In genomic region chr13:53090507-53090906, GRCh38 we compare ENCODE assay signal across 32 cellular contexts.
"Had no signal": no experiment of that assay in that cellular context is flagged by ENCODE, and none has a peak within 500 bp of the region (broad histone marks: within the 10 kb centered on the region; RNA-seq: fewer than 3 reads in every experiment).

No MANE protein-coding gene starts in this region.

- H3K4me1 ChIP-seq: ascending aorta, breast epithelium had no signal

- DNase-seq: activated CD4-positive, alpha-beta memory T cell treated with anti-CD3 and anti-CD28 coated beads, Interleukin-2, amount 10 ng/mL, durations not matched to agents 7 days and 5 days; activated CD4-positive, alpha-beta T cell treated with anti-CD3 and anti-CD28 coated beads for 1 hour; activated CD4-positive, alpha-beta T cell treated with anti-CD3 and anti-CD28 coated beads for 36 hours; activated CD4-positive, alpha-beta T cell treated with anti-CD3 and anti-CD28 coated beads for 48 hours; activated CD4-positive, alpha-beta T cell treated with anti-CD3 and anti-CD28 coated beads, Interleukin-2, amount 50 U/mL, for 48 hours; activated CD4-positive, CD25-positive, alpha-beta regulatory T cell; activated CD8-positive, alpha-beta memory T cell treated with anti-CD3 and anti-CD28 coated beads for 24 hours; activated CD8-positive, alpha-beta memory T cell treated with anti-CD3 and anti-CD28 coated beads, Interleukin-2, amount 10 ng/mL, durations not matched to agents 7 days and 5 days; activated CD8-positive, alpha-beta memory T cell treated with anti-CD3 and anti-CD28 coated beads, Interleukin-2, amount 50 U/mL, for 48 hours; activated CD8-positive, alpha-beta T cell treated with anti-CD3 and anti-CD28 coated beads, Interleukin-2, amount 10 ng/mL, durations not matched to agents 7 days and 5 days; activated effector memory CD4-positive, alpha-beta T cell treated with Interleukin-2 at 50 U/mL for 16 hours; activated gamma-delta T cell; activated naive CD4-positive, alpha-beta T cell treated with anti-CD3 and anti-CD28 coated beads, Interleukin-2, amount 10 ng/mL, durations not matched to agents 7 days and 5 days; activated naive CD4-positive, alpha-beta T cell treated with Interleukin-2 at 50 U/mL for 16 hours; activated naive CD8-positive, alpha-beta T cell treated with anti-CD3 and anti-CD28 coated beads, Interleukin-2, amount 10 ng/mL, durations not matched to agents 7 days and 5 days; activated naive CD8-positive, alpha-beta T cell treated with anti-CD3 and anti-CD28 coated beads, Interleukin-2, amount 50 U/mL, for 24 hours; activated T-cell treated with anti-CD3 and anti-CD28 coated beads, Interleukin-2, amount 50 U/mL, for 24 hours; activated T-cell treated with anti-CD3 and anti-CD28 coated beads, Interleukin-2, amount 50 U/mL, for 48 hours; amygdala; anterior cingulate cortex; brain microvascular endothelial cell; caudate nucleus; cerebellar nuclear complex; SW 1271; T-helper 1 cell; T-helper 2 cell; T-helper 9 cell; WERI-Rb-1 had no signal

- H3K4me3 ChIP-seq: ascending aorta, breast epithelium had no signal

- H3K27me3 ChIP-seq: ascending aorta, brain microvascular endothelial cell, breast epithelium had no signal

- H3K36me3 ChIP-seq: ascending aorta, brain microvascular endothelial cell, breast epithelium, WERI-Rb-1 had no signal

- H3K27ac ChIP-seq: ascending aorta, brain microvascular endothelial cell, breast epithelium, WERI-Rb-1 had no signal

- ATAC-seq: activated CD4-positive, alpha-beta T cell treated with anti-CD3 and anti-CD28 coated beads for 36 hours; activated CD4-positive, CD25-positive, alpha-beta regulatory T cell treated with anti-CD3 and anti-CD28 coated beads, Interleukin-2, amount 50 U/mL, for 24 hours; activated CD8-positive, alpha-beta memory T cell treated with anti-CD3 and anti-CD28 coated beads, Interleukin-2, amount 10 ng/mL, durations not matched to agents 7 days and 5 days; activated CD8-positive, alpha-beta T cell treated with anti-CD3 and anti-CD28 coated beads, Interleukin-2, amount 10 ng/mL, durations not matched to agents 7 days and 5 days; activated naive CD8-positive, alpha-beta T cell treated with anti-CD3 and anti-CD28 coated beads, Interleukin-2, amount 50 U/mL, for 24 hours; WTC11 had no signal

- H3K9me3 ChIP-seq: ascending aorta, breast epithelium had no signal
